In the genomic region with DNA sequence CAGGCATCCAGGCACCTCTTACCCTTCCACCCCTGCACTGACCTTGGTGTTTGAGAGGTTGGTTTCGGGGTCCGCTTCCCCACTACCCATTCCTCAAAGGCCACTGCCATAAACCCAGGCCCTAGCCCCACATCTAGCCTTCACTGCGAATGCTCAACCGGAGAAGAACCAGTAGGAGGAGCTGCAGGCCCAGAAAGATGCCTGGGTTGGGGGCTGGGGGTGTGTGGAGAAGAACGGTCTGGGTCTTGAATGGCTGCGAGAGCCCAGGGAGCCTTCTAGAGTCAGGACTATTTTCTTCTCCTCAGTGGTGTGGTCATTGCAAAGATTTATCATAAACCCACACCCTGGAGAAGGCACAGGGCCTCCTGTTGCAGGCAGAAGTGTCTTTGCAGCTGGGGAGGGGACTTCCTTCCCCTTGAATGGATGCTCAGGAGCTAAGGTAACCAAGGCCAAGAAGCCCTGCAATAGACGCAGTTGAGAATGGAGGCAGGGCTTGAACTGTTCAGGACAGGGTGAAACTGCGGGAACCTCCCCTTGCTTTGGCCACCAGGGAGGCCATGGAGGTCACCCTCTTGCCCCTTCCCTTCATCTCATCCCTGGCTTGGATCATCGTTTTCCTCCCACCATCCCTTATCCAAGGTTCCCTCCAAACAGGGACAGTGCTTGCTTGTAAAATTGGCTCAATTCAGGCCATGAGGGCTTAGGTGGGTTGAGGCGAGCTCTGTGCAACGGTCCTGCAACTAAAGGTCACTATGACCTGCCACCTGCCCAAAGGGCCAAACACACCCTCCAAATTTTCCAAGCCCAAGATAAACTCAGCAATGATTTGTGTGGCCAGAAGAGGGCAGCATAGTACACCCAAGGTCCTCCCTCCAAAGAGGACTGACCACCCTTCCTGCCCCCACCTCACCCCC, we compare ENCODE assay signal across 9 cellular contexts. TPM values are rescaled to one million over a fixed set of nuclear protein-coding genes. Genes with fewer than 3 reads are reported as not detected.
A peak's percentile ranks its signal among the peaks of the same experiment; 100 is the strongest.
DNase-seq lines count a peak whose midpoint lies in the region; ATAC-seq and TF ChIP-seq lines count a peak whose summit lies in the region.
"Had no signal": no experiment of that assay in that cellular context is flagged by ENCODE, and none has a peak within 500 bp of the region (broad histone marks: within the 10 kb centered on the region; RNA-seq: fewer than 3 reads in every experiment).

No MANE protein-coding gene starts in this region.

- no peak overlapping the region for H3K4me3 Mint-ChIP-seq in stimulated activated memory B cell treated with anti-CD40 and anti-IgM and Interleukin-4, amounts not matched to agents 10 μg/mL and 1 μg/mL and 100 μg/mL, for 72 hours
- H3K4me3 Mint-ChIP-seq: dendritic cell treated with granulocyte-macrophage colony-stimulating factor and Interleukin-4, amounts not matched to agents 40 ng/mL and 50 ng/mL, for 4 days had no signal

- no peak overlapping the region for H3K27ac Mint-ChIP-seq in stimulated activated memory B cell treated with anti-CD40 and anti-IgM and Interleukin-4, amounts not matched to agents 10 μg/mL and 1 μg/mL and 100 μg/mL, for 72 hours

- ATAC-seq in left lobe of liver: peak; percentile 69
- no peak for ATAC-seq in stimulated activated memory B cell treated with anti-CD40 and anti-IgM and Interleukin-4, amounts not matched to agents 10 μg/mL and 1 μg/mL and 100 μg/mL, for 72 hours

- H3K9me3 ChIP-seq in AG04450 (ENCODE audit: control insufficient read depth, insufficient read depth, low read length): peaks cover 4% of the 10 kb centered on the region; the same call in 1 of the 2 replicates

- in situ Hi-C loops in brain microvascular endothelial cell (cut with HindIII; ENCODE audit: low pct_ligation_motif_present, low sequenced_read_pairs): no loop called here

- no peaks in the 10 kb centered on the region for H3K36me3 ChIP-seq in brain microvascular endothelial cell (replicated peaks)

- no peaks in the 10 kb centered on the region for H3K36me3 Mint-ChIP-seq in stimulated activated memory B cell treated with anti-CD40 and anti-IgM and Interleukin-4, amounts not matched to agents 10 μg/mL and 1 μg/mL and 100 μg/mL, for 72 hours

- TF ChIP-seq CTCF in AG04450 (IDR thresholded peaks at IDR 0.05; ENCODE audit: low read depth, low read length) (peak; percentile 61), brain microvascular endothelial cell (IDR thresholded peaks at IDR 0.05; ENCODE audit: low read depth, low read length, missing control alignments) (peak; percentile 71)

- H3K4me3 ChIP-seq in AG04450 (ENCODE audit: low read depth, low read length) (no peak overlapping the region), brain microvascular endothelial cell (ENCODE audit: low read depth, low read length) (no peak overlapping the region)

- CTCF ChIA-PET in AG04450 (lab: Charles Lee): interaction anchor here (0.6 to 2.5 kb wide), 24 partner anchors 8 to 1415 kb away, joined by 3 to 20 read pairs (median 4); no protein-coding TSS in a partner anchor

- no peak overlapping the region for H3K27ac ChIP-seq in AG04450 (ENCODE audit: low read depth, low read length)
- no peak overlapping the region for H3K27ac ChIP-seq in brain microvascular endothelial cell

- H3K27me3 ChIP-seq in AG04450 (ENCODE audit: control insufficient read depth, insufficient read depth, low read length): no peaks in the 10 kb centered on the region
- no peaks in the 10 kb centered on the region for H3K27me3 ChIP-seq in brain microvascular endothelial cell (replicated peaks)

- H3K27me3 Mint-ChIP-seq in stimulated activated memory B cell treated with anti-CD40 and anti-IgM and Interleukin-4, amounts not matched to agents 10 μg/mL and 1 μg/mL and 100 μg/mL, for 72 hours: peaks cover 13% of the 10 kb centered on the region

- POLR2A ChIA-PET in AG04450 (lab: Yijun Ruan, JAX): no interaction called here

- peaks cover 22% of the 10 kb centered on the region for H3K4me1 Mint-ChIP-seq in stimulated activated memory B cell treated with anti-CD40 and anti-IgM and Interleukin-4, amounts not matched to agents 10 μg/mL and 1 μg/mL and 100 μg/mL, for 72 hours

- H3K9me3 Mint-ChIP-seq in stimulated activated memory B cell treated with anti-CD40 and anti-IgM and Interleukin-4, amounts not matched to agents 10 μg/mL and 1 μg/mL and 100 μg/mL, for 72 hours: peaks cover 5% of the 10 kb centered on the region

- no peak for DNase-seq in AG04450 (ENCODE audit: low read depth, low spot score)
- peak; percentile 75 for DNase-seq in GM03348 (ENCODE audit: low spot score)
- DNase-seq in NCI-H345 (lab: John Stamatoyannopoulos, UW): peak; percentile 57
- no peak for DNase-seq in brain microvascular endothelial cell
- no peak for DNase-seq in left lobe of liver (ENCODE audit: low spot score)
- no peak for DNase-seq in hippocampal formation (lab: John Stamatoyannopoulos, UW)
- DNase-seq in putamen (ENCODE audit: low spot score): no peak

RNA-seq across cellular contexts. Expression of a gene that starts 20.9 kb away (rescaled TPM):
- 3.7 and 5.0 TPM in 2 replicates for polyA plus RNA-seq in AG04450 (2011; rRNA removed)
- polyA minus RNA-seq in AG04450 (2011; rRNA and poly(A)+ RNA removed): 6.7 and 8.4 TPM in 2 replicates
- total RNA-seq in left lobe of liver: 58.6 TPM

Comparison
In these comparisons a context has a peak if more than half of its experiments do, and no peak if none do; other contexts are left out.
1. DNase-seq: peak in GM03348 (single experiment) and NCI-H345 (single experiment); none in AG04450 (single experiment), brain microvascular endothelial cell (single experiment), left lobe of liver (single experiment), hippocampal formation (0 of 2) and putamen (single experiment).